9 cellular contexts compared by ENCODE assay signal in the genomic region with DNA sequence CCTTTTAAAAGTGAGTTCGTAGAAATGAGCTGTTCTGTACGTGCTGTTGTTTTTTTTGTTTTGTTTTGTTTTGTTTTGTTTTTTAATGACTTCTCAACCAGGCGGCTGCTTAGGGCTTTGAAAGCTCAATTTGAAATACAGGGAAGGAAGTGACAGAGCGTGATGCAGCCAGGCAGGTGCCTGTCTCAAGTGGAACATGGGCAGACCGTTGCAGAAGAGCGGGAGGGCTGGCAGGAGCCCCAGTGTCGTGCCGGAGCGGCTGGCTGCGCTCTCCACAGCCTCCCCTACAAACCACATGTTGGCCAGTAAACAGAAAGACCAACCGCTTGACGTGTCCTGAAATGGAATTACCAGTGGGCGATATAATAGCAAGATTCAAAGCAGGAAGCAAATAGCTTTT.
DNase-seq lines count a peak whose midpoint lies in the region; ATAC-seq and TF ChIP-seq lines count a peak whose summit lies in the region.
"Had no signal": no experiment of that assay in that cellular context is flagged by ENCODE, and none has a peak within 500 bp of the region (broad histone marks: within the 10 kb centered on the region; RNA-seq: fewer than 3 reads in every experiment).

No MANE protein-coding gene starts in this region.

- H3K27me3 ChIP-seq in skeletal muscle satellite cell (ENCODE audit: control insufficient read depth, insufficient read depth, low read length): no peaks in the 10 kb centered on the region
- no peaks in the 10 kb centered on the region for H3K27me3 ChIP-seq in suprapubic skin
- H3K27me3 ChIP-seq: ascending aorta had no signal

- H3K9me3 ChIP-seq in skeletal muscle satellite cell (replicated peaks; ENCODE audit: low read length) (no peaks in the 10 kb centered on the region), suprapubic skin (no peaks in the 10 kb centered on the region)
- H3K9me3 ChIP-seq: ascending aorta had no signal

- DNase-seq in GM03348 (ENCODE audit: low spot score) (peak; percentile 77), NCI-H2196 treated with DMSO at 0.1 percent for 48 hours (lab: John Stamatoyannopoulos, UW; ENCODE audit: unreplicated experiment) (peak; percentile 86), erythroblast (lab: John Stamatoyannopoulos, UW) (peak; percentile 19 to 48), suprapubic skin (ENCODE audit: low spot score in 2 of 2) (no peak)
- no peak for DNase-seq in stimulated activated CD4-positive, alpha-beta T cell treated with anti-CD3 and anti-CD28 coated beads, Interleukin-2, amount 100 ng/mL, for 48 hours

- H3K4me1 ChIP-seq in skeletal muscle satellite cell (ENCODE audit: control insufficient read depth, insufficient read depth, low read length): peaks cover 10% of the 10 kb centered on the region
- H3K4me1 ChIP-seq in suprapubic skin: peaks cover 4% of the 10 kb centered on the region
- H3K4me1 ChIP-seq: ascending aorta had no signal

- H3K36me3 ChIP-seq in skeletal muscle satellite cell (ENCODE audit: insufficient read depth, low read length) (no peaks in the 10 kb centered on the region), suprapubic skin (no peaks in the 10 kb centered on the region)
- H3K36me3 ChIP-seq: ascending aorta had no signal

- no peak for TF ChIP-seq EP300 in suprapubic skin (IDR thresholded peaks at IDR 0.05)

- TF ChIP-seq POLR2A in erythroblast (IDR thresholded peaks at IDR 0.05; ENCODE audit: low read length): peak; percentile 50
- no peak for TF ChIP-seq POLR2A in suprapubic skin (IDR thresholded peaks at IDR 0.05)

- no peak overlapping the region for H3K9ac ChIP-seq in skeletal muscle satellite cell (ENCODE audit: low read depth, low read length)

- H3K4me3 ChIP-seq in skeletal muscle satellite cell (ENCODE audit: low read length) (peak overlapping the region; percentile 33), suprapubic skin (no peak overlapping the region)
- H3K4me3 ChIP-seq: ascending aorta had no signal

- TF ChIP-seq CTCF in suprapubic skin (IDR thresholded peaks at IDR 0.05): no peak

- peak overlapping the region; percentile 70 for H3K4me2 ChIP-seq in skeletal muscle satellite cell (ENCODE audit: low read length)

- ATAC-seq in HG02759 (IDR thresholded peaks at IDR 0.05; ENCODE audit: unreplicated experiment) (peak; percentile 91), HG03175 (IDR thresholded peaks at IDR 0.05; ENCODE audit: unreplicated experiment) (no peak)

- no peak overlapping the region for H3K27ac ChIP-seq in suprapubic skin
- H3K27ac ChIP-seq: ascending aorta had no signal

- 48% methylated on average over 13 of the region's 13 CpGs for WGBS in suprapubic skin

Comparison
In these comparisons a context has a peak if more than half of its experiments do, and no peak if none do; other contexts are left out.
1. DNase-seq: peak in GM03348 (single experiment), NCI-H2196 treated with DMSO at 0.1 percent for 48 hours (single experiment) and erythroblast (2 of 2); none in stimulated activated CD4-positive, alpha-beta T cell treated with anti-CD3 and anti-CD28 coated beads, Interleukin-2, amount 100 ng/mL, for 48 hours (0 of 2) and suprapubic skin (0 of 2).